ENCODE assay signal across 13 cellular contexts in the genomic region with DNA sequence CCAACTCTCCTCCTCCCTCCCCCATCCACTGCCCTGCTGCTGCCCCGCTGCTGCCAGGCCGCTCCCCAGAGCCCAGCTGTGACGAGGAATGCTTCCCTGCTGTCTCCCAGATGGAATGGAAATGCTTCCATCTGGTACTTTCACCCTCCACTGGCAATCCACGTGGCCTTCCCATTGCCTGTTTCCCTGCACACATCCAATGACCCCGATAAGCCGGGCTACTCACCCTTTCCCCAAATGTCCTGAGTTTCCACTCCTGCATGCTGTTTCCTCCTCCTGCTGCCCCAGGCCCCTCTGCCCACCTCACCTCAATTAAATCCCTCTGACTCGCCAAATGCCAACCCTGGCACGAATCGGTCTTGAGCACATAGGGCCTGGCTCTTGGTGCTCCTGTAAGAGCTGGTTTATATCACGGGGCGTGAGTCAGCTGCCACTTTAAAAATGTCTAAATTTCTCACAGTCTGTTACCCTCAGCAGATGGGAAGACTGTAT.
DNase-seq lines count a peak whose midpoint lies in the region; TF ChIP-seq lines count a peak whose summit lies in the region.
"Had no signal": no experiment of that assay in that cellular context is flagged by ENCODE, and none has a peak within 500 bp of the region (broad histone marks: within the 10 kb centered on the region; RNA-seq: fewer than 3 reads in every experiment).

No MANE protein-coding gene starts in this region.

- in situ Hi-C loops in astrocyte of the spinal cord (cut with HindIII; ENCODE audit: low sequenced_read_pairs) = no loop called here

- no peak overlapping the region for H3K4me3 ChIP-seq in astrocyte of the spinal cord (ENCODE audit: low read depth, low read length)

- no peak for TF ChIP-seq CTCF in astrocyte of the spinal cord (IDR thresholded peaks at IDR 0.05; ENCODE audit: low read depth, low read length)

- DNase-seq in NCI-H82 (lab: John Stamatoyannopoulos, UW) (peak; percentile 44), NCI-H82 treated with DMSO at 0.1 percent for 48 hours (lab: John Stamatoyannopoulos, UW; ENCODE audit: unreplicated experiment) (no peak), astrocyte of the spinal cord (ENCODE audit: low read depth, low spot score) (peak; percentile 22), iris pigment epithelial cell (ENCODE audit: low read depth) (peak; percentile 17), superior temporal gyrus (ENCODE audit: extremely low spot score) (peak; percentile 79), GF-D8 (lab: John Stamatoyannopoulos, UW) (no peak), EL (no peak)
- no peak for DNase-seq in stimulated activated CD4-positive, alpha-beta T cell treated with anti-CD3 and anti-CD28 coated beads, Interleukin-4, amount 100 ng/mL, for 4 hours
- DNase-seq: activated CD4-positive, alpha-beta T cell treated with anti-CD3 and anti-CD28 coated beads, Interleukin-2, amount 50 U/mL, for 48 hours; DMS53; effector memory CD8-positive, alpha-beta T cell; naive thymus-derived CD4-positive, alpha-beta T cell; NCI-H1092 had no signal

Comparison
In these comparisons a context has a peak if more than half of its experiments do, and no peak if none do; other contexts are left out.
1. DNase-seq: peak in NCI-H82 (single experiment), astrocyte of the spinal cord (single experiment), iris pigment epithelial cell (single experiment) and superior temporal gyrus (single experiment); none in NCI-H82 treated with DMSO at 0.1 percent for 48 hours (single experiment), GF-D8 (single experiment), EL (single experiment) and stimulated activated CD4-positive, alpha-beta T cell treated with anti-CD3 and anti-CD28 coated beads, Interleukin-4, amount 100 ng/mL, for 4 hours (0 of 2).